29 cellular contexts compared by ENCODE assay signal in the genomic region with DNA sequence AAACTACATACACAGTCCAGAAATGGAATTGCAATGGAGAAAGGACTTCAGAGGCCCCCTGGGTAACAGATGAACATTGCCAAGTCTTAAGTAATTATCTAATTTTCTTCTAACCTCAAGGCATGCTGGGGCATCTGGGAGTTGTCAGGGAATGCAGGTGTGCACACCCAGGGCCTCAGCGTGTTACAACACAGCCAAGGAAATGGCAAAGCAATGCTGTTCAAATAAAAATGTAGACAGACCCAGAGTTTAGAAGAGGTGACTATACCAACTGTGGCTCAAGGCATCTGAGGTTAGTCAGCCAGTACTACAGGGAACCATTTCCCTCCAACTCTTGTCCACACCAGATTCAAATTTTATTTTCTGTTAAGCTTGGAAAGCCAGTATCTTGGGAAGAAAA.
"Had no signal": no experiment of that assay in that cellular context is flagged by ENCODE, and none has a peak within 500 bp of the region (broad histone marks: within the 10 kb centered on the region; RNA-seq: fewer than 3 reads in every experiment).

No MANE protein-coding gene starts in this region.

- ATAC-seq: effector memory CD8-positive, alpha-beta T cell; heart right ventricle; left ventricle myocardium superior; mucosa of descending colon; natural killer cell treated with Interleukin-12 subunit alpha and Interleukin-12 subunit beta and Interleukin-15 and Interleukin-18, amount 100 ng/mL, for 72 hours; right lobe of liver; stimulated activated naive B cell treated with anti-CD40 and anti-IgM and Interleukin-4, amounts not matched to agents 10 μg/mL and 1 μg/mL and 100 μg/mL, for 72 hours; upper lobe of right lung had no signal

- H3K27me3 Mint-ChIP-seq: progenitor cell of endocrine pancreas; stimulated activated naive CD8-positive, alpha-beta T cell treated with anti-CD3 and anti-CD28 coated beads, Interleukin-15, Interleukin-2, amounts not matched to agents 100 ng/mL and 50 ng/mL, for 24 hours had no signal

- H3K36me3 ChIP-seq: esophagus muscularis mucosa, heart right ventricle, neutrophil, right lobe of liver, thoracic aorta, tibial nerve, upper lobe of right lung, uterus had no signal

- H3K9me3 ChIP-seq: mucosa of descending colon, neutrophil, right lobe of liver, thoracic aorta, upper lobe of right lung, uterus had no signal

- H3K4me3 ChIP-seq: esophagus muscularis mucosa, heart right ventricle, lung, mucosa of descending colon, right lobe of liver, thoracic aorta, tibial nerve, upper lobe of right lung, uterus had no signal

- H3K27ac ChIP-seq: esophagus muscularis mucosa, heart right ventricle, neutrophil, parathyroid adenoma, right lobe of liver, thoracic aorta, tibial nerve, upper lobe of right lung, uterus had no signal

- H3K4me1 ChIP-seq: esophagus muscularis mucosa, parathyroid adenoma, right lobe of liver, tibial nerve, upper lobe of right lung, uterus had no signal

- H3K4me3 Mint-ChIP-seq: effector memory CD8-positive, alpha-beta T cell; mesothelial cell of epicardium; naive B cell; natural killer cell treated with Interleukin-12 subunit alpha and Interleukin-12 subunit beta and Interleukin-15 and Interleukin-18, amount 100 ng/mL, for 72 hours; neural crest cell; stimulated activated naive B cell treated with anti-CD40 and anti-IgM and Interleukin-4, amounts not matched to agents 10 μg/mL and 1 μg/mL and 100 μg/mL, for 72 hours; stimulated activated naive CD8-positive, alpha-beta T cell treated with anti-CD3 and anti-CD28 coated beads, Interleukin-15, Interleukin-2, amounts not matched to agents 100 ng/mL and 50 ng/mL, for 24 hours had no signal

- H3K9me3 Mint-ChIP-seq: natural killer cell treated with Interleukin-12 subunit alpha and Interleukin-12 subunit beta and Interleukin-15 and Interleukin-18, amount 100 ng/mL, for 72 hours; neural crest cell had no signal

- H3K27me3 ChIP-seq: esophagus muscularis mucosa, neutrophil, right lobe of liver, tibial nerve, upper lobe of right lung, uterus had no signal

- H3K4me1 Mint-ChIP-seq: mesothelial cell of epicardium; naive B cell; neural crest cell; stimulated activated naive B cell treated with anti-CD40 and anti-IgM and Interleukin-4, amounts not matched to agents 10 μg/mL and 1 μg/mL and 100 μg/mL, for 72 hours had no signal

- H3K27ac Mint-ChIP-seq: effector memory CD8-positive, alpha-beta T cell; mesothelial cell of epicardium; naive B cell; natural killer cell treated with Interleukin-12 subunit alpha and Interleukin-12 subunit beta and Interleukin-15 and Interleukin-18, amount 100 ng/mL, for 72 hours; progenitor cell of endocrine pancreas; stimulated activated naive B cell treated with anti-CD40 and anti-IgM and Interleukin-4, amounts not matched to agents 10 μg/mL and 1 μg/mL and 100 μg/mL, for 72 hours; stimulated activated naive CD8-positive, alpha-beta T cell treated with anti-CD3 and anti-CD28 coated beads, Interleukin-15, Interleukin-2, amounts not matched to agents 100 ng/mL and 50 ng/mL, for 24 hours had no signal

- H3K36me3 Mint-ChIP-seq: naive B cell; natural killer cell treated with Interleukin-12 subunit alpha and Interleukin-12 subunit beta and Interleukin-15 and Interleukin-18, amount 100 ng/mL, for 72 hours; stimulated activated naive B cell treated with anti-CD40 and anti-IgM and Interleukin-4, amounts not matched to agents 10 μg/mL and 1 μg/mL and 100 μg/mL, for 72 hours had no signal

- DNase-seq: cortex of kidney; effector memory CD8-positive, alpha-beta T cell; foreskin melanocyte; glutamatergic neuron; heart right ventricle; hippocampal formation; kidney glomerular epithelial cell; left ventricle myocardium superior; mesenchymal stem cell; mucosa of descending colon; naive B cell; right lobe of liver; small intestine; stimulated activated CD4-positive, alpha-beta T cell treated with anti-CD3 and anti-CD28 coated beads, Interleukin-15, amount 100 ng/mL, for 24 hours; stimulated activated CD4-positive, alpha-beta T cell treated with anti-CD3 and anti-CD28 coated beads, Interleukin-2, amount 100 ng/mL, for 48 hours; stimulated activated naive B cell treated with anti-CD40 and anti-IgM and Interleukin-4, amounts not matched to agents 10 μg/mL and 1 μg/mL and 100 μg/mL, for 72 hours; upper lobe of right lung; uterus had no signal
